Comparison of ENCODE assay signal across 22 cellular contexts in the genomic region with DNA sequence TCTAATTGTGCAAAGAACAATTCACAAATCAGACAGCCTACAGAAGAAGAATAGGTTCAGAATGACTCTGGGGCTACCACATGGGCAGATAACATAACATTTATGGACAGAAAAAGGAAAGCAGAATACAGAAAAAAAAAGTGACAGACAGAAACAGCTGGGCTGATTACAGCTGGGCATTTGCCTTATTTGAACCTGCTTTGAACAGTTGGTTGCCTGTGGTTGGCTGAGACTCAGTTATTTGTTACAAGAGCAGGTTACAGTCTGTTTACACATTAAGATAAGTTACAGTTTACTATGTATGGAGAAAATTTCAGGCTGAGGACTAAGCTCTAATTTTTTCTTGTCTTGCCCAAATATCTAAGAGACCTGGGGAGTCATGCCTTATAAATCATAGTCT.
"Had no signal": no experiment of that assay in that cellular context is flagged by ENCODE, and none has a peak within 500 bp of the region (broad histone marks: within the 10 kb centered on the region; RNA-seq: fewer than 3 reads in every experiment).

No MANE protein-coding gene starts in this region.

- H3K4me1 ChIP-seq: ascending aorta, breast epithelium, colonic mucosa, esophagus squamous epithelium, prostate gland, upper lobe of left lung had no signal

- H3K27ac Mint-ChIP-seq: activated naive CD8-positive, alpha-beta T cell; activated T-cell treated with anti-CD3 and anti-CD28 coated beads, Interleukin-2, amount 50 U/mL, for 24 hours; activated T-helper 2 cell treated with anti-CD3 and anti-CD28 coated beads, Interferon-gamma antibody, Interleukin-2, Interleukin-4, amounts not matched to agents 10 μg/mL and 5 μg/mL and 100 μg/mL, durations not matched to agents 14 hours and 24 hours and 36 hours; natural killer cell had no signal

- H3K27me3 ChIP-seq: adrenal gland, ascending aorta, breast epithelium, colonic mucosa, esophagus squamous epithelium, heart right ventricle, upper lobe of left lung had no signal

- H3K9me3 ChIP-seq: adrenal gland, ascending aorta, breast epithelium, colonic mucosa, esophagus squamous epithelium, heart right ventricle, prostate gland, upper lobe of left lung had no signal

- DNase-seq: activated CD8-positive, alpha-beta memory T cell treated with anti-CD3 and anti-CD28 coated beads for 24 hours; activated CD8-positive, alpha-beta memory T cell treated with anti-CD3 and anti-CD28 coated beads, Interleukin-2, amount 50 U/mL, for 4 hours; activated naive CD4-positive, alpha-beta T cell; activated T-cell treated with anti-CD3 and anti-CD28 coated beads, Interleukin-2, amount 50 U/mL, for 24 hours; adrenal gland; colonic mucosa; esophagus squamous epithelium; heart right ventricle; natural killer cell; stimulated activated CD4-positive, alpha-beta T cell treated with anti-CD3 and anti-CD28 coated beads, Interleukin-12 subunit alpha, Interleukin-12 subunit beta, amount 100 ng/mL, for 4 hours; stimulated activated CD4-positive, alpha-beta T cell treated with anti-CD3 and anti-CD28 coated beads, Interleukin-4, amount 100 ng/mL, for 4 hours; stimulated activated naive CD8-positive, alpha-beta T cell treated with anti-CD3 and anti-CD28 coated beads, Interleukin-15, Interleukin-2, amounts not matched to agents 100 U/mL and 50 U/mL, for 24 hours; T-helper 1 cell; upper lobe of left lung had no signal

- H3K4me1 Mint-ChIP-seq: central memory CD8-positive, alpha-beta T cell; natural killer cell had no signal

- H3K4me3 ChIP-seq: adrenal gland, ascending aorta, breast epithelium, colonic mucosa, esophagus squamous epithelium, lung, prostate gland, upper lobe of left lung had no signal

- H3K36me3 Mint-ChIP-seq: activated naive CD8-positive, alpha-beta T cell; natural killer cell had no signal

- ATAC-seq: left lobe of liver; natural killer cell; stimulated activated naive CD8-positive, alpha-beta T cell treated with anti-CD3 and anti-CD28 coated beads, Interleukin-15, Interleukin-2, amounts not matched to agents 100 U/mL and 50 U/mL, for 24 hours had no signal

- H3K36me3 ChIP-seq: adrenal gland, ascending aorta, breast epithelium, colonic mucosa, esophagus squamous epithelium, heart right ventricle, prostate gland, upper lobe of left lung had no signal

- H3K27ac ChIP-seq: adrenal gland, ascending aorta, breast epithelium, colonic mucosa, esophagus squamous epithelium, prostate gland, upper lobe of left lung had no signal

- H3K27me3 Mint-ChIP-seq: activated T-cell treated with anti-CD3 and anti-CD28 coated beads, Interleukin-2, amount 50 U/mL, for 24 hours; central memory CD8-positive, alpha-beta T cell had no signal

- H3K4me3 Mint-ChIP-seq: activated naive CD8-positive, alpha-beta T cell; activated T-cell treated with anti-CD3 and anti-CD28 coated beads, Interleukin-2, amount 50 U/mL, for 24 hours; central memory CD8-positive, alpha-beta T cell; natural killer cell had no signal
